In genomic region chr10:3192856-3193635, GRCh38 we compare ENCODE assay signal across 9 cellular contexts. TPM values are rescaled to one million over a fixed set of nuclear protein-coding genes. Genes with fewer than 3 reads are reported as not detected.
A peak's percentile ranks its signal among the peaks of the same experiment; 100 is the strongest.
DNase-seq lines count a peak whose midpoint lies in the region; ATAC-seq and TF ChIP-seq lines count a peak whose summit lies in the region.
"Had no signal": no experiment of that assay in that cellular context is flagged by ENCODE, and none has a peak within 500 bp of the region (broad histone marks: within the 10 kb centered on the region; RNA-seq: fewer than 3 reads in every experiment).

No MANE protein-coding gene starts in this region.

- ATAC-seq in CD4-positive, CD25-positive, alpha-beta regulatory T cell (ENCODE audit: low read depth in 2 of 2): no peak
- no peak for ATAC-seq in GM18858 (IDR thresholded peaks at IDR 0.05; ENCODE audit: unreplicated experiment)
- no peak for ATAC-seq in HG03039 (IDR thresholded peaks at IDR 0.05; ENCODE audit: unreplicated experiment)

- H3K27ac Mint-ChIP-seq in CD4-positive, CD25-positive, alpha-beta regulatory T cell: no peak overlapping the region
- H3K27ac Mint-ChIP-seq: IgD-negative memory B cell had no signal

- no peak overlapping the region for H3K4me2 ChIP-seq in OCI-LY7 (ENCODE audit: low read length)

- no peak overlapping the region for H2AFZ ChIP-seq in OCI-LY7 (ENCODE audit: low read length)

- no peaks in the 10 kb centered on the region for H3K36me3 ChIP-seq in CD4-positive, CD25-positive, alpha-beta regulatory T cell (ENCODE audit: control insufficient read depth, insufficient read depth, low read length)
- H3K36me3 ChIP-seq in OCI-LY7 (ENCODE audit: insufficient read depth, low read length) (no peaks in the 10 kb centered on the region), prostate gland (no peaks in the 10 kb centered on the region)

- peaks cover 3% of the 10 kb centered on the region for H3K27me3 ChIP-seq in CD4-positive, CD25-positive, alpha-beta regulatory T cell (ENCODE audit: control insufficient read depth, insufficient read depth, low read length)
- no peaks in the 10 kb centered on the region for H3K27me3 ChIP-seq in prostate gland (replicated peaks; ENCODE audit: insufficient read depth)

- no peaks in the 10 kb centered on the region for H3K9me2 ChIP-seq in OCI-LY7 (ENCODE audit: insufficient read depth, low read length)

- DNase-seq in CD4-positive, CD25-positive, alpha-beta regulatory T cell: peak; percentile 13 to 54 (median 36)
- peak; percentile 48 for DNase-seq in HEK293T (ENCODE audit: extremely low spot score)
- DNase-seq in OCI-LY7 (ENCODE audit: low spot score): peak; percentile 53
- peak; percentile 82 for DNase-seq in activated effector memory CD4-positive, alpha-beta T cell treated with anti-CD3 and anti-CD28 coated beads, Interleukin-2, amount 50 U/mL, for 16 hours
- peak; percentile 50 for DNase-seq in glomerular visceral epithelial cell (ENCODE audit: extremely low spot score)
- peak; percentile 60 for DNase-seq in prostate gland (ENCODE audit: low spot score)

- H3K4me3 ChIP-seq in CD4-positive, CD25-positive, alpha-beta regulatory T cell (ENCODE audit: low read depth, low read length): no peak overlapping the region
- H3K4me3 ChIP-seq in OCI-LY7 (ENCODE audit: low read depth, low read length, poor library complexity, severe bottlenecking): no peak overlapping the region
- H3K4me3 ChIP-seq in prostate gland: peak overlapping the region in 1 of 2 donors; percentile 25

- H3K27ac ChIP-seq in CD4-positive, CD25-positive, alpha-beta regulatory T cell (ENCODE audit: insufficient read depth, low read length, poor library complexity, severe bottlenecking): no peak overlapping the region
- no peak overlapping the region for H3K27ac ChIP-seq in OCI-LY7 (ENCODE audit: low read depth, low read length, poor library complexity, severe bottlenecking)
- peak overlapping the region in 1 of 2 donors; percentile 18 for H3K27ac ChIP-seq in prostate gland

- peaks cover 12% of the 10 kb centered on the region for H3K4me1 ChIP-seq in CD4-positive, CD25-positive, alpha-beta regulatory T cell (ENCODE audit: control insufficient read depth, insufficient read depth, low read length, poor library complexity, severe bottlenecking)
- H3K4me1 ChIP-seq in OCI-LY7 (ENCODE audit: insufficient read depth, low read length, poor library complexity, severe bottlenecking): no peaks in the 10 kb centered on the region
- no peaks in the 10 kb centered on the region for H3K4me1 ChIP-seq in prostate gland (replicated peaks)

- no peaks in the 10 kb centered on the region for H3K79me2 ChIP-seq in OCI-LY7 (ENCODE audit: insufficient read depth, low read depth, low read length)

- H4K20me1 ChIP-seq in OCI-LY7 (ENCODE audit: insufficient read depth, low read length): no peaks in the 10 kb centered on the region

- H3K4me3 Mint-ChIP-seq in CD4-positive, CD25-positive, alpha-beta regulatory T cell: no peak overlapping the region
- H3K4me3 Mint-ChIP-seq: IgD-negative memory B cell had no signal

- peaks cover 46% of the 10 kb centered on the region for H3K27me3 Mint-ChIP-seq in CD4-positive, CD25-positive, alpha-beta regulatory T cell

- no peaks in the 10 kb centered on the region for H3K9me3 ChIP-seq in CD4-positive, CD25-positive, alpha-beta regulatory T cell (ENCODE audit: control insufficient read depth in 2 of 2, low read length in 2 of 2)
- H3K9me3 ChIP-seq in OCI-LY7 (ENCODE audit: low read length) (no peaks in the 10 kb centered on the region), prostate gland (no peaks in the 10 kb centered on the region)

- no peaks in the 10 kb centered on the region for H3K9me3 Mint-ChIP-seq in CD4-positive, CD25-positive, alpha-beta regulatory T cell
- H3K9me3 Mint-ChIP-seq: IgD-negative memory B cell had no signal

- POLR2A ChIA-PET in HEK293T (lab: Yijun Ruan, JAX): interaction anchor here (1.1 kb wide), 1 partner anchor 20 kb away, joined by 3 read pairs; no protein-coding TSS in a partner anchor
- POLR2A ChIA-PET in OCI-LY7 (lab: Charles Lee): no interaction called here

- peaks cover 2 to 12% (median 5%) of the 10 kb centered on the region in 4 donors for H3K4me1 Mint-ChIP-seq in CD4-positive, CD25-positive, alpha-beta regulatory T cell

- H3K36me3 Mint-ChIP-seq in CD4-positive, CD25-positive, alpha-beta regulatory T cell: no peaks in the 10 kb centered on the region
- H3K36me3 Mint-ChIP-seq: IgD-negative memory B cell had no signal

- CTCF ChIA-PET in HEK293T (lab: Yijun Ruan, JAX): interaction anchor here (0.6 to 1.7 kb wide), 7 partner anchors 9 to 1492 kb away, joined by 3 to 8 read pairs (median 4); partner anchors contain the start of gene PITRM1
- CTCF ChIA-PET in OCI-LY7 (lab: Charles Lee; ENCODE audit: unreplicated experiment): no interaction called here

- WGBS in prostate gland: 14% methylated on average over 19 of the region's 19 CpGs

- TF ChIP-seq POLR2A in prostate gland (IDR thresholded peaks at IDR 0.05): no peak

- intact Hi-C loops in OCI-LY7 (cut with micrococcal nuclease; ENCODE audit: unreplicated experiment): loop anchor here (2.0 to 5.0 kb wide), 2 partner anchors 1464 to 1574 kb away; no protein-coding TSS in a partner anchor
- intact Hi-C loops in prostate gland (cut with DNase I): loop anchor here (10.0 kb wide), 2 partner anchors 1312 to 1462 kb away; no protein-coding TSS in a partner anchor

- no TSS peak for BruUV-seq in OCI-LY7 (replicated peaks; lab: Mats Ljungman, UMichigan)

- TF ChIP-seq CTCF in OCI-LY7 (conservative IDR thresholded peaks at IDR 0.05; ENCODE audit: low read length): peak; percentile 88
- peak; percentile 84 to 90 (median 88) for TF ChIP-seq CTCF in prostate gland (IDR thresholded peaks at IDR 0.05)

TF ChIP-seq in HEK293T, 16 proteins besides CTCF, POLR2A, EP300 and RAD21:
- TF ChIP-seq ELF4 (IDR thresholded peaks at IDR 0.05) (no peak), PKNOX1 (IDR thresholded peaks at IDR 0.05) (0 out of 2 replicates have a peak, but pooled peaks have one; percentile 11), L3MBTL2 (conservative IDR thresholded peaks at IDR 0.05) (peak; percentile 78)

RNA-seq across cellular contexts. Expression of gene PITRM1, which starts 20.5 kb away (rescaled TPM):
- total RNA-seq in CD4-positive, CD25-positive, alpha-beta regulatory T cell: 71.6 TPM
- 10 to 100 TPM; 28.8 to 38.8 (median 33.0) TPM for polyA plus RNA-seq in CD4-positive, CD25-positive, alpha-beta regulatory T cell
- total RNA-seq in OCI-LY7 (2014; rRNA removed; shearing (Covaris generic)): 34.6 and 44.3 TPM in 2 replicates
- total RNA-seq in OCI-LY7 (2022) (37.1 and 40.3 TPM in 2 replicates), prostate gland (100 to 1,000 TPM in 1 of 2 donors, 10 to 100 TPM in 1; 47.7 to 103 TPM)
